In the genomic region with DNA sequence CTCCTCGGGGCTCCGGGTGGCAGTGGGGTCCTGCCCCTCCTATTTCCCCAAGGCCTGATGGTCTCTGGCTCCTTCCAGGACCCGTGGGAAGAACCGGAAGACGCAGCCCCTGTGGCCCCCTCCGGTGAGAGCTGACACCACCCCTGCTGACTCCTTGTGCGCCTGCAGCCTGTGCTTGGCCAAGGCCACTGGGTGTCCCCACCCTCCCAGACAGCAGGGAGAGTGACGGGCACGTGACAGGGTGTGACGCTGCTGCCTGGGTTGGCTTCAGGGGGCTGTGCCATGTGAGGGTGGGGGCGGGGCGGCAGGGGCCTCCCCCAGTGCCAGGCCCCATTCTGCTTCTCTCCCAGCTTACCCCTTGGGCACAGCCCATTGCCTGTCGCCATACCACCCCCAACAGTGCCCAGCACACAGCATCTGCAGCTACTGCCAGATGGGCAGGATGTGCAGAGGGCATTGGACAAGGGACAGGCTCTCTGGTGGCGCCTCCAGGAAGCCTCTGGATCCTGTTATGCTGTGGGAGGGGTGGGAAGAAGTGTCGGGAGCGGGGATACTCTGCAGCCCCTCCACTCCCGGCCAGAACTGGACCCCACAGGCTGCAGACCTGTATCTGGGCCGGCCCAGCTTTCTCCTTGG, we compare ENCODE assay signal across 1 cellular context.
A peak's percentile ranks its signal among the peaks of the same experiment; 100 is the strongest.
TF ChIP-seq lines count a peak whose summit lies in the region.

No MANE protein-coding gene starts in this region.

TF ChIP-seq in HepG2, 621 proteins besides CTCF, POLR2A, EP300 and RAD21 (continued from another document):
- TF ChIP-seq ZNF407 (CRISPR knock-in tag; IDR thresholded peaks at IDR 0.05; ENCODE audit: not compliant biosample characterization) (no peak), SIN3B (IDR thresholded peaks at IDR 0.05; ENCODE audit: low read length) (no peak), ESRRA (CRISPR knock-in tag; IDR thresholded peaks at IDR 0.05; ENCODE audit: low read depth) (no peak), ZNF383 (CRISPR knock-in tag; IDR thresholded peaks at IDR 0.05; ENCODE audit: borderline replicate concordance) (no peak), TBX3 (IDR thresholded peaks at IDR 0.05; ENCODE audit: borderline replicate concordance) (no peak), ZNF292 (CRISPR knock-in tag; IDR thresholded peaks at IDR 0.05; ENCODE audit: borderline replicate concordance, low read depth) (no peak), FOSL2 (CRISPR knock-in tag; IDR thresholded peaks at IDR 0.05) (0 out of 2 replicates have a peak, but pooled peaks have one; percentile 6), CREB1 (IDR thresholded peaks at IDR 0.05) (peak; percentile 66), CREB1 (CRISPR knock-in tag; IDR thresholded peaks at IDR 0.05) (no peak), ZNF780A (CRISPR knock-in tag; IDR thresholded peaks at IDR 0.05) (no peak), ZBTB21 (CRISPR knock-in tag; IDR thresholded peaks at IDR 0.05) (0 out of 2 replicates have a peak, but pooled peaks have one; percentile 25), SUZ12 (IDR thresholded peaks at IDR 0.05; ENCODE audit: low read depth, low read length) (no peak), XRCC5 (optimal IDR thresholded peaks at IDR 0.05; ENCODE audit: low read length) (no peak), SNAI1 (CRISPR knock-in tag; IDR thresholded peaks at IDR 0.05; ENCODE audit: borderline replicate concordance) (no peak), E2F1 (CRISPR knock-in tag; IDR thresholded peaks at IDR 0.05) (no peak), ZMYM3 (CRISPR knock-in tag; IDR thresholded peaks at IDR 0.05) (no peak), NCOA5 (CRISPR knock-in tag; IDR thresholded peaks at IDR 0.05) (no peak), STAG1 (CRISPR knock-in tag; IDR thresholded peaks at IDR 0.05) (peak; percentile 49), ZSCAN9 (CRISPR knock-in tag; IDR thresholded peaks at IDR 0.05; ENCODE audit: borderline replicate concordance) (no peak), ZSCAN20 (CRISPR knock-in tag; IDR thresholded peaks at IDR 0.05; ENCODE audit: borderline replicate concordance) (no peak), PATZ1 (CRISPR knock-in tag; IDR thresholded peaks at IDR 0.05) (peak; percentile 91), HOXA7 (CRISPR knock-in tag; IDR thresholded peaks at IDR 0.05) (no peak), ZZZ3 (CRISPR knock-in tag; IDR thresholded peaks at IDR 0.05; ENCODE audit: borderline replicate concordance) (no peak), ZFP1 (CRISPR knock-in tag; IDR thresholded peaks at IDR 0.05) (no peak), HBP1 (CRISPR knock-in tag; IDR thresholded peaks at IDR 0.05; ENCODE audit: low read depth) (no peak), BCL6 (CRISPR knock-in tag; IDR thresholded peaks at IDR 0.05) (no peak), IRX3 (CRISPR knock-in tag; IDR thresholded peaks at IDR 0.05; ENCODE audit: borderline replicate concordance, low read depth) (no peak), HMG20B (CRISPR knock-in tag; conservative IDR thresholded peaks at IDR 0.05) (no peak), ZSCAN25 (CRISPR knock-in tag; IDR thresholded peaks at IDR 0.05) (peak; percentile 82)
- TF ChIP-seq, protein P1, sequence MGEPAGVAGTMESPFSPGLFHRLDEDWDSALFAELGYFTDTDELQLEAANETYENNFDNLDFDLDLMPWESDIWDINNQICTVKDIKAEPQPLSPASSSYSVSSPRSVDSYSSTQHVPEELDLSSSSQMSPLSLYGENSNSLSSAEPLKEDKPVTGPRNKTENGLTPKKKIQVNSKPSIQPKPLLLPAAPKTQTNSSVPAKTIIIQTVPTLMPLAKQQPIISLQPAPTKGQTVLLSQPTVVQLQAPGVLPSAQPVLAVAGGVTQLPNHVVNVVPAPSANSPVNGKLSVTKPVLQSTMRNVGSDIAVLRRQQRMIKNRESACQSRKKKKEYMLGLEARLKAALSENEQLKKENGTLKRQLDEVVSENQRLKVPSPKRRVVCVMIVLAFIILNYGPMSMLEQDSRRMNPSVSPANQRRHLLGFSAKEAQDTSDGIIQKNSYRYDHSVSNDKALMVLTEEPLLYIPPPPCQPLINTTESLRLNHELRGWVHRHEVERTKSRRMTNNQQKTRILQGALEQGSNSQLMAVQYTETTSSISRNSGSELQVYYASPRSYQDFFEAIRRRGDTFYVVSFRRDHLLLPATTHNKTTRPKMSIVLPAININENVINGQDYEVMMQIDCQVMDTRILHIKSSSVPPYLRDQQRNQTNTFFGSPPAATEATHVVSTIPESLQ (CRISPR knock-in tag; conservative IDR thresholded peaks at IDR 0.05), result no peak
- TF ChIP-seq, protein P2, sequence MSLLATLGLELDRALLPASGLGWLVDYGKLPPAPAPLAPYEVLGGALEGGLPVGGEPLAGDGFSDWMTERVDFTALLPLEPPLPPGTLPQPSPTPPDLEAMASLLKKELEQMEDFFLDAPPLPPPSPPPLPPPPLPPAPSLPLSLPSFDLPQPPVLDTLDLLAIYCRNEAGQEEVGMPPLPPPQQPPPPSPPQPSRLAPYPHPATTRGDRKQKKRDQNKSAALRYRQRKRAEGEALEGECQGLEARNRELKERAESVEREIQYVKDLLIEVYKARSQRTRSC (CRISPR knock-in tag; IDR thresholded peaks at IDR 0.05; ENCODE audit: low read depth), result no peak
